In the genomic region with DNA sequence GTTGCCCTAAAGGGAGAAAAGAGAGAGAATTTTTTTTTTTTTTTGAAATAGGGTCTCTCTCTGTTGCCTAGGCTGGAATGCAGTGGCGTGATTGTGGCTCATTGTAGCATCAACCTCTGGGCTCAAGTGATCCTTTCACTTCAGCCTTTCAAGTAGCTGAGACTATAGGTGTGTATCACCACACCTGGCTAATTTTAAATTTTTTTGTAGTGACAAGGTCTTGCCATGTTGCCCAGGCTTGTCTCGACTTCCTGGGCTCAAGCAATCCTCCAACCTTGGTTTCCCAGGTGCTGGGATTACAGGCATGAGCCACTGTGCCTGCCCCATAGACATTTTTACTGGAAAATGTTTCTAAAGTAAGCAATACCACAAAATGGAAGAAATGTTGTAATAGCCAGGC, we compare ENCODE assay signal across 22 cellular contexts. TPM values are rescaled to one million over a fixed set of nuclear protein-coding genes. Genes with fewer than 3 reads are reported as not detected.
DNase-seq lines count a peak whose midpoint lies in the region; ATAC-seq, FAIRE-seq and TF ChIP-seq lines count a peak whose summit lies in the region.
"Had no signal": no experiment of that assay in that cellular context is flagged by ENCODE, and none has a peak within 500 bp of the region (broad histone marks: within the 10 kb centered on the region; RNA-seq: fewer than 3 reads in every experiment).

No MANE protein-coding gene starts in this region.

- no peak for TF ChIP-seq CTCF in keratinocyte (optimal IDR thresholded peaks at IDR 0.05 in 1 of 3, IDR thresholded peaks at IDR 0.05 in 1 of 3, conservative IDR thresholded peaks at IDR 0.05 in 1 of 3; ENCODE audit: extremely low read depth in 1 of 3, insufficient read depth in 2 of 3, low read length in 3 of 3)

- no peaks in the 10 kb centered on the region for H4K20me1 ChIP-seq in keratinocyte (ENCODE audit: control insufficient read depth, extremely low read depth, insufficient read depth, low read length)

- peaks cover 1 to 2% of the 10 kb centered on the region in 2 donors for H3K36me3 Mint-ChIP-seq in activated T-cell treated with anti-CD3 and anti-CD28 coated beads, Interleukin-2, amount 50 U/mL, for 72 hours (ENCODE audit: insufficient read depth in 2 of 2)

- no peaks in the 10 kb centered on the region for H3K9me1 ChIP-seq in keratinocyte (ENCODE audit: control insufficient read depth, extremely low read depth, insufficient read depth, low read length)

- H3K4me1 ChIP-seq in keratinocyte (ENCODE audit: control insufficient read depth, extremely low read depth, insufficient read depth, low read length) (peaks cover 31% of the 10 kb centered on the region), small intestine (ENCODE audit: control insufficient read depth in 2 of 2, insufficient read depth in 1 of 2, low read depth in 1 of 2, low read length in 1 of 2) (no peaks in the 10 kb centered on the region)
- H3K4me1 ChIP-seq: A549, Caco-2 had no signal

- H3K9ac ChIP-seq in keratinocyte (ENCODE audit: control insufficient read depth, extremely low read depth, insufficient read depth, low read length): peak overlapping the region; percentile 76

- H3K4me3 ChIP-seq in keratinocyte (ENCODE audit: control insufficient read depth in 2 of 3, extremely low read depth in 1 of 3, insufficient read depth in 2 of 3, low read depth in 1 of 3, low read length in 3 of 3) (no peak overlapping the region), small intestine (ENCODE audit: low read depth in 1 of 2, low read length in 2 of 2) (no peak overlapping the region)
- H3K4me3 ChIP-seq: A549, GM23338 had no signal

- FAIRE-seq in keratinocyte (lab: Jason Lieb, UNC): peak; percentile 99
- no peak for FAIRE-seq in small intestine (lab: Jason Lieb, UNC)
- FAIRE-seq: A549, GM12892, GM18507, H54 had no signal

- dilution Hi-C loops in keratinocyte (cut with MboI; ENCODE audit: extremely low pct_ligation_motif_present, low sequenced_read_pairs): no loop called here

- H2AFZ ChIP-seq in keratinocyte (ENCODE audit: control insufficient read depth, low read length): no peak overlapping the region
- H2AFZ ChIP-seq: GM23338 had no signal

- DNase-seq in activated T-cell treated with anti-CD3 and anti-CD28 coated beads, Interleukin-2, amount 50 U/mL, for 72 hours: no peak
- DNase-seq in activated T-cell treated with anti-CD3 and anti-CD28 coated beads, Interleukin-2, amount 50 U/mL, for 48 hours: no peak
- peak; percentile 10 for DNase-seq in amniotic epithelial cell (ENCODE audit: low read depth)
- DNase-seq in epithelial cell of prostate (ENCODE audit: low read depth, low spot score): peak; percentile 91
- peak; percentile 89 for DNase-seq in keratinocyte (ENCODE audit: low read depth, low spot score)
- no peak for DNase-seq in NCI-H524 treated with DMSO at 0.1 percent for 48 hours (lab: John Stamatoyannopoulos, UW)
- no peak for DNase-seq in small intestine
- DNase-seq: AML-193; Caco-2; CD4-positive, alpha-beta T cell; DMS153; DMS79; GDM1; HCEC 1CT had no signal

- peaks cover 10% of the 10 kb centered on the region for H3K79me2 ChIP-seq in keratinocyte (ENCODE audit: control insufficient read depth, insufficient read depth, low read length)

- H3K4me3 Mint-ChIP-seq in activated T-cell treated with anti-CD3 and anti-CD28 coated beads, Interleukin-2, amount 50 U/mL, for 72 hours: no peak overlapping the region
- H3K4me3 Mint-ChIP-seq: CD4-positive, alpha-beta T cell; GM23338 had no signal

- H3K27me3 ChIP-seq in keratinocyte (ENCODE audit: control insufficient read depth, extremely low read depth, insufficient read depth, low read length) (no peaks in the 10 kb centered on the region), small intestine (ENCODE audit: control insufficient read depth in 2 of 2, insufficient read depth in 2 of 2, low read length in 2 of 2) (no peaks in the 10 kb centered on the region)

- H3K9me3 ChIP-seq in keratinocyte (ENCODE audit: control insufficient read depth, low read depth, low read length) (no peaks in the 10 kb centered on the region), small intestine (ENCODE audit: control insufficient read depth, low read depth) (no peaks in the 10 kb centered on the region)
- H3K9me3 ChIP-seq: A549, Caco-2 had no signal

- H3K36me3 ChIP-seq in keratinocyte (ENCODE audit: control insufficient read depth in 2 of 2, extremely low read depth in 1 of 2, insufficient read depth in 2 of 2, low read length in 2 of 2) (peaks cover 8 to 18% of the 10 kb centered on the region in 2 experiments), small intestine (ENCODE audit: control insufficient read depth in 2 of 2, insufficient read depth in 2 of 2, low read length in 2 of 2) (peaks cover 0 to 5% of the 10 kb centered on the region in 2 donors)

- H3K4me1 Mint-ChIP-seq in activated T-cell treated with anti-CD3 and anti-CD28 coated beads, Interleukin-2, amount 50 U/mL, for 72 hours (ENCODE audit: low read depth): no peaks in the 10 kb centered on the region
- H3K4me1 Mint-ChIP-seq: GM23338 had no signal

- peak overlapping the region; percentile 63 for H3K27ac Mint-ChIP-seq in activated T-cell treated with anti-CD3 and anti-CD28 coated beads, Interleukin-2, amount 50 U/mL, for 72 hours
- H3K27ac Mint-ChIP-seq: CD4-positive, alpha-beta T cell; GM23338 had no signal

- no peaks in the 10 kb centered on the region for H3K27me3 Mint-ChIP-seq in activated T-cell treated with anti-CD3 and anti-CD28 coated beads, Interleukin-2, amount 50 U/mL, for 72 hours (ENCODE audit: low read depth)
- H3K27me3 Mint-ChIP-seq: CD4-positive, alpha-beta T cell had no signal

- ATAC-seq in activated T-cell treated with anti-CD3 and anti-CD28 coated beads, Interleukin-2, amount 50 U/mL, for 72 hours (replicated peaks in 1 of 2): no peak
- ATAC-seq in HG03565 (IDR thresholded peaks at IDR 0.05; ENCODE audit: unreplicated experiment): no peak
- ATAC-seq: A549, GM23338 had no signal

- H3K27ac ChIP-seq in epithelial cell of prostate (peak overlapping the region; percentile 99), keratinocyte (ENCODE audit: control insufficient read depth, insufficient read depth, low read length) (peak overlapping the region; percentile 98), small intestine (ENCODE audit: low read depth in 1 of 2, low read length in 1 of 2) (no peak overlapping the region)
- H3K27ac ChIP-seq: 22Rv1, A549, C4-2B had no signal

- peak overlapping the region; percentile 62 for H3K4me2 ChIP-seq in keratinocyte (ENCODE audit: control insufficient read depth, extremely low read depth, insufficient read depth, low read depth, low read length)
- H3K4me2 ChIP-seq: A549, GM23338 had no signal

- H3K9me3 Mint-ChIP-seq in activated T-cell treated with anti-CD3 and anti-CD28 coated beads, Interleukin-2, amount 50 U/mL, for 72 hours: no peaks in the 10 kb centered on the region
- H3K9me3 Mint-ChIP-seq: CD4-positive, alpha-beta T cell; GM23338 had no signal

- 98 to 100% (median 98%) methylated on average over 2 of the region's 2 CpGs for WGBS in small intestine, 3 donors

RNA-seq across cellular contexts. Expression of gene YARS2, which starts 36.8 kb away (rescaled TPM):
- 10 to 100 TPM; 14.5 to 25.4 TPM for total RNA-seq in activated T-cell treated with anti-CD3 and anti-CD28 coated beads, Interleukin-2, amount 50 U/mL, for 72 hours
- polyA plus RNA-seq in keratinocyte: 28.4 to 46.8 TPM (median 31.1 TPM) in 3 replicates
- polyA plus RNA-seq in keratinocyte (2011; ENCODE audit: low read depth): 19.2 TPM
- polyA plus RNA-seq in keratinocyte (2011; cell fraction: cytosol; rRNA removed): 17.3 and 37.0 TPM in 2 replicates
- 26.0 and 29.1 TPM in 2 replicates for polyA plus RNA-seq in keratinocyte (2011; cell fraction: nucleus; rRNA removed)
- polyA plus RNA-seq in keratinocyte (2012; ENCODE audit: low replicate concordance): 22.7 and 34.9 TPM in 2 replicates
- polyA minus RNA-seq in keratinocyte: 14.1 to 17.7 TPM (median 16.8 TPM) in 3 replicates
- 19.4 TPM for polyA minus RNA-seq in keratinocyte (2011; cell fraction: cytosol; rRNA and poly(A)+ RNA removed)
- polyA minus RNA-seq in keratinocyte (2011; cell fraction: nucleus; rRNA and poly(A)+ RNA removed): 19.8 and 24.0 TPM in 2 replicates
- 10 to 100 TPM in 1 of 3 donors, 1 to 10 TPM in 2; 5.4 to 18.7 (median 7.4) TPM for polyA plus RNA-seq in small intestine

RNA-seq across cellular contexts. Expression of gene DNM1L, which starts 39.8 kb away (rescaled TPM):
- total RNA-seq in activated T-cell treated with anti-CD3 and anti-CD28 coated beads, Interleukin-2, amount 50 U/mL, for 72 hours: 10 to 100 TPM; 60.0 to 60.3 TPM
- polyA plus RNA-seq in keratinocyte: 64.8 to 115 TPM (median 89.5 TPM) in 3 replicates
- polyA plus RNA-seq in keratinocyte (2011; ENCODE audit: low read depth): 65.1 TPM
- polyA plus RNA-seq in keratinocyte (2011; cell fraction: cytosol; rRNA removed): 51.7 and 83.9 TPM in 2 replicates
- polyA plus RNA-seq in keratinocyte (2011; cell fraction: nucleus; rRNA removed): 108 and 137 TPM in 2 replicates
- 37.4 and 85.2 TPM in 2 replicates for polyA plus RNA-seq in keratinocyte (2012; ENCODE audit: low replicate concordance)
- polyA minus RNA-seq in keratinocyte: 84.1 to 115 TPM (median 90.5 TPM) in 3 replicates
- polyA minus RNA-seq in keratinocyte (2011; cell fraction: cytosol; rRNA and poly(A)+ RNA removed): 57.4 TPM
- polyA minus RNA-seq in keratinocyte (2011; cell fraction: nucleus; rRNA and poly(A)+ RNA removed): 80.5 and 124 TPM in 2 replicates
- 10 to 100 TPM; 16.2 to 24.9 (median 19.5) TPM for polyA plus RNA-seq in small intestine

Comparison
In these comparisons a context has a peak if more than half of its experiments do, and no peak if none do; other contexts are left out.
1. DNase-seq: peak in amniotic epithelial cell (single experiment), epithelial cell of prostate (single experiment) and keratinocyte (single experiment); none in activated T-cell treated with anti-CD3 and anti-CD28 coated beads, Interleukin-2, amount 50 U/mL, for 72 hours (0 of 2), activated T-cell treated with anti-CD3 and anti-CD28 coated beads, Interleukin-2, amount 50 U/mL, for 48 hours (0 of 2), NCI-H524 treated with DMSO at 0.1 percent for 48 hours (single experiment) and small intestine (single experiment).
2. H3K27ac ChIP-seq: peak in epithelial cell of prostate (single experiment) and keratinocyte (single experiment); none in small intestine (0 of 2).